ENCODE assay signal across 1 cellular context in genomic region chr12:13095266-13095995, GRCh38.
TF ChIP-seq lines count a peak whose summit lies in the region.

No MANE protein-coding gene starts in this region.

TF ChIP-seq in HepG2, 621 proteins besides CTCF, POLR2A, EP300 and RAD21:
- peak; percentile 56 for TF ChIP-seq MAFF (IDR thresholded peaks at IDR 0.05; ENCODE audit: low read depth, low read length)
- no peak for TF ChIP-seq SNRNP70 (IDR thresholded peaks at IDR 0.05; ENCODE audit: low read depth, low read length)
- peak; percentile 58 to 71 for TF ChIP-seq MAFK (conservative IDR thresholded peaks at IDR 0.05 in 1 of 2, IDR thresholded peaks at IDR 0.05 in 1 of 2; ENCODE audit: low read length in 2 of 2)
